In the genomic region with DNA sequence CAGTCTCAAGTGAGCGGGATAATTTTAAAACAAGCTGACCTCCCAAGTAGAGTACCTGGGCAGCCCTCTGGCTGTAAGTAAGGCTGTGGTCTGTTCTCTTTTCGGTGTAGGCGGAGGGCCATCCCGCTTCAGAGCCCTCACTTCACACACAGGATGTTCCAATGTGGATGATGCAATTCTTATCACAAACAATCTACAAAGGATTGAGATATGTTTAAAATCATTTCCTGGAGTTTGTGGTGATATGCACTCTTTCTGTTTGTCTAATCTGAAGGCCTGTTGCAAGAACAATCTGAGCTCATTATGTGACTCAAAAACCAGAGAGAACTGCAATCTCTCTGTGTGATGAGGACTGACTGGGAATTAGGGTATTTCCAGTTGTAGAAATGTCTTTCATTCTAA, we compare ENCODE assay signal across 8 cellular contexts. TPM values are rescaled to one million over a fixed set of nuclear protein-coding genes. Genes with fewer than 3 reads are reported as not detected.
DNase-seq lines count a peak whose midpoint lies in the region; FAIRE-seq and TF ChIP-seq lines count a peak whose summit lies in the region.

No MANE protein-coding gene starts in this region.

- no peaks in the 10 kb centered on the region for H3K79me1 ChIP-seq in trophoblast cell (ENCODE audit: low read length)

- no peaks in the 10 kb centered on the region for H3K4me1 ChIP-seq in trophoblast cell (ENCODE audit: control insufficient read depth in 1 of 2, insufficient read depth in 2 of 2, low read length in 2 of 2)

- no peak overlapping the region for H4K8ac ChIP-seq in trophoblast cell (ENCODE audit: low read depth, low read length)

- no peak overlapping the region for H3K18ac ChIP-seq in trophoblast cell (ENCODE audit: low read length)

- WGBS in trophoblast cell (ENCODE audit: extremely low coverage, insufficient coverage, insufficient read length): no CpG with 5 or more reads among the region's 4 CpGs

- H3K4me3 ChIP-seq in trophoblast cell (ENCODE audit: low read depth, low read length): no peak overlapping the region

- DNase-seq in EL (peak; percentile 89), RCC 7860 (ENCODE audit: low spot score) (peak; percentile 75), dedifferentiated amniotic fluid mesenchymal stem cell (ENCODE audit: extremely low spot score) (peak; percentile 71), trophoblast cell (peak; percentile 35 to 86), NCI-H2029 treated with DMSO at 0.1 percent for 48 hours (lab: John Stamatoyannopoulos, UW) (no peak), D721Med (ENCODE audit: insufficient read length, low spot score) (no peak), inferior parietal cortex (ENCODE audit: extremely low spot score) (no peak), 8988T (no peak)

- no peak overlapping the region for H2AK5ac ChIP-seq in trophoblast cell (ENCODE audit: low read length)

- H3K14ac ChIP-seq in trophoblast cell (ENCODE audit: low read length): no peak overlapping the region

- no peak overlapping the region for H2BK5ac ChIP-seq in trophoblast cell (ENCODE audit: low read depth, low read length, poor library complexity)

- H3K9ac ChIP-seq in trophoblast cell (ENCODE audit: low read length): no peak overlapping the region

- no peak overlapping the region for H4K12ac ChIP-seq in trophoblast cell (ENCODE audit: low read depth, low read length)

- no peak overlapping the region for H3K4ac ChIP-seq in trophoblast cell (ENCODE audit: low read depth, low read length)

- H3K79me2 ChIP-seq in trophoblast cell (ENCODE audit: control insufficient read depth, insufficient read depth, low read length, poor library complexity): no peaks in the 10 kb centered on the region

- no peak overlapping the region for H3K4me2 ChIP-seq in trophoblast cell (ENCODE audit: low read length)

- H3K23ac ChIP-seq in trophoblast cell (ENCODE audit: low read length): no peak overlapping the region

- no peak for TF ChIP-seq CTCF in D721Med (IDR thresholded peaks at IDR 0.05; ENCODE audit: insufficient read depth, missing control alignments)

- H3K27me3 ChIP-seq in trophoblast cell (ENCODE audit: insufficient read depth, low read length): no peaks in the 10 kb centered on the region

- H4K91ac ChIP-seq in trophoblast cell (ENCODE audit: low read depth, low read length): no peak overlapping the region

- H3K36me3 ChIP-seq in trophoblast cell (ENCODE audit: control insufficient read depth in 1 of 2, insufficient read depth in 2 of 2, low read length in 2 of 2): no peaks in the 10 kb centered on the region

- no peak overlapping the region for H2BK120ac ChIP-seq in trophoblast cell (ENCODE audit: insufficient read depth, low read length, poor library complexity)

- H2AFZ ChIP-seq in trophoblast cell (ENCODE audit: insufficient read depth, low read length, poor library complexity): no peak overlapping the region

- H3K9me3 ChIP-seq in trophoblast cell (ENCODE audit: insufficient read depth, low read depth, low read length): no peaks in the 10 kb centered on the region

- H3K27ac ChIP-seq in trophoblast cell (ENCODE audit: low read depth, low read length): no peak overlapping the region

- H2BK12ac ChIP-seq in trophoblast cell (ENCODE audit: low read length): no peak overlapping the region

- no peak for FAIRE-seq in RCC 7860 (lab: Jason Lieb, UNC)
- FAIRE-seq in D721Med (lab: Jason Lieb, UNC): no peak

RNA-seq across cellular contexts. Expression of a gene that starts 42.5 kb away (rescaled TPM):
- polyA plus RNA-seq in trophoblast cell (2013): 10.0 and 10.4 TPM in 2 replicates

Comparison
In these comparisons a context has a peak if more than half of its experiments do, and no peak if none do; other contexts are left out.
1. DNase-seq: peak in EL (single experiment), RCC 7860 (single experiment), dedifferentiated amniotic fluid mesenchymal stem cell (single experiment) and trophoblast cell (2 of 2); none in NCI-H2029 treated with DMSO at 0.1 percent for 48 hours (single experiment), D721Med (single experiment), inferior parietal cortex (single experiment) and 8988T (single experiment).